In genomic region chr13:113353254-113353653, GRCh38 we compare ENCODE assay signal across 21 cellular contexts. TPM values are rescaled to one million over a fixed set of nuclear protein-coding genes. Genes with fewer than 3 reads are reported as not detected.
"Had no signal": no experiment of that assay in that cellular context is flagged by ENCODE, and none has a peak within 500 bp of the region (broad histone marks: within the 10 kb centered on the region; RNA-seq: fewer than 3 reads in every experiment).

No MANE protein-coding gene starts in this region.

- H3K27me3 ChIP-seq: esophagus muscularis mucosa, foreskin keratinocyte, gastroesophageal sphincter, heart left ventricle, hepatocyte, left lung had no signal

- H3K27ac ChIP-seq: coronary artery, dorsolateral prefrontal cortex, esophagus muscularis mucosa, foreskin keratinocyte, gastroesophageal sphincter, heart left ventricle, hepatocyte, left lung had no signal

- H3K36me3 ChIP-seq: heart left ventricle, left lung had no signal

- H3K4me1 ChIP-seq: esophagus muscularis mucosa, foreskin keratinocyte, gastroesophageal sphincter, heart left ventricle had no signal

- H3K4me3 ChIP-seq: coronary artery, dorsolateral prefrontal cortex, esophagus muscularis mucosa, gastroesophageal sphincter, heart left ventricle, hepatocyte, left lung, lung had no signal

- ATAC-seq: foreskin keratinocyte, gastroesophageal sphincter, heart left ventricle, left cardiac atrium, left lung, left ventricle myocardium superior had no signal

- H3K9me3 ChIP-seq: esophagus muscularis mucosa, gastroesophageal sphincter, heart left ventricle had no signal

- DNase-seq: dermis blood vessel endothelial cell; effector CD4-positive, alpha-beta T cell; effector memory CD4-positive, alpha-beta T cell; foreskin keratinocyte; heart left ventricle; hypothalamus; immature natural killer cell; islet precursor cell; left cardiac atrium; left lung; left ventricle myocardium superior; mammary epithelial cell; mesendoderm; midbrain had no signal

RNA-seq across cellular contexts. Expression of gene GRTP1, which starts 10.7 kb away (rescaled TPM):
- total RNA-seq: endothelial cell of umbilical vein had no signal
